ENCODE assay signal across 8 cellular contexts in genomic region chr2:55232084-55232862, GRCh38. TPM values are rescaled to one million over a fixed set of nuclear protein-coding genes. Genes with fewer than 3 reads are reported as not detected.
DNase-seq lines count a peak whose midpoint lies in the region; ATAC-seq and TF ChIP-seq lines count a peak whose summit lies in the region.

TSS of gene CLHC1 (minus strand) at chr2:55232293. CDS start at chr2:55222411, 9,882 bp downstream.
TSS of gene RPS27A (plus strand) at chr2:55232688. CDS start at chr2:55232825, 137 bp downstream.

- DNase-seq in AG09319 (ENCODE audit: extremely low read depth, low read depth) (peak; percentile 85), NCI-H446 treated with DMSO at 0.1 percent for 48 hours (lab: John Stamatoyannopoulos, UW) (peak; percentile 95), cerebellum (ENCODE audit: low spot score) (peak; percentile 94), kidney epithelial cell (ENCODE audit: low read depth) (peak; percentile 97)
- peak; percentile 78 to 92 for DNase-seq in stimulated activated CD4-positive, alpha-beta T cell treated with anti-CD3 and anti-CD28 coated beads, Interleukin-15, amount 100 ng/mL, for 48 hours (ENCODE audit: low read depth in 2 of 2)

- H3K27me3 ChIP-seq in kidney epithelial cell (ENCODE audit: control insufficient read depth, insufficient read depth, low read length): no peaks in the 10 kb centered on the region

- H3K36me3 ChIP-seq in kidney epithelial cell (ENCODE audit: control insufficient read depth, insufficient read depth, low read length): peaks cover 1% of the 10 kb centered on the region

- H3K4me3 ChIP-seq in kidney epithelial cell (ENCODE audit: low read depth, low read length): peak within 1 kb of the TSS; percentile 77

- peak; percentile 87 for ATAC-seq in GM19035 (IDR thresholded peaks at IDR 0.05; ENCODE audit: unreplicated experiment)
- ATAC-seq in HG03354 (IDR thresholded peaks at IDR 0.05; ENCODE audit: poor library complexity, severe bottlenecking, unreplicated experiment): peak; percentile 85
- ATAC-seq in activated CD4-positive, CD25-positive, alpha-beta regulatory T cell treated with anti-CD3 and anti-CD28 coated beads, Interleukin-2, amount 50 U/mL, for 24 hours: peak; percentile 78 to 85

- TF ChIP-seq CTCF in AG09319 (IDR thresholded peaks at IDR 0.05; ENCODE audit: low read depth, low read length): no peak
- TF ChIP-seq CTCF in kidney epithelial cell (IDR thresholded peaks at IDR 0.05; ENCODE audit: insufficient read depth, low read length, poor library complexity, severe bottlenecking): no peak

RNA-seq across cellular contexts. Expression of gene CLHC1, which starts in this region (rescaled TPM):
- total RNA-seq in cerebellum (51.1 TPM), kidney epithelial cell (5.8 and 16.5 TPM in 2 replicates)

RNA-seq across cellular contexts. Expression of gene RPS27A, which starts in this region (rescaled TPM):
- total RNA-seq in cerebellum (466 TPM), kidney epithelial cell (3,043 and 3,295 TPM in 2 replicates)

Comparison
In these comparisons a context has a peak if more than half of its experiments do, and no peak if none do; other contexts are left out.
1. Peak in every context shown above with its lines: DNase-seq, ATAC-seq and H3K4me3 ChIP-seq.